Comparison of ENCODE assay signal across 21 cellular contexts in the genomic region with DNA sequence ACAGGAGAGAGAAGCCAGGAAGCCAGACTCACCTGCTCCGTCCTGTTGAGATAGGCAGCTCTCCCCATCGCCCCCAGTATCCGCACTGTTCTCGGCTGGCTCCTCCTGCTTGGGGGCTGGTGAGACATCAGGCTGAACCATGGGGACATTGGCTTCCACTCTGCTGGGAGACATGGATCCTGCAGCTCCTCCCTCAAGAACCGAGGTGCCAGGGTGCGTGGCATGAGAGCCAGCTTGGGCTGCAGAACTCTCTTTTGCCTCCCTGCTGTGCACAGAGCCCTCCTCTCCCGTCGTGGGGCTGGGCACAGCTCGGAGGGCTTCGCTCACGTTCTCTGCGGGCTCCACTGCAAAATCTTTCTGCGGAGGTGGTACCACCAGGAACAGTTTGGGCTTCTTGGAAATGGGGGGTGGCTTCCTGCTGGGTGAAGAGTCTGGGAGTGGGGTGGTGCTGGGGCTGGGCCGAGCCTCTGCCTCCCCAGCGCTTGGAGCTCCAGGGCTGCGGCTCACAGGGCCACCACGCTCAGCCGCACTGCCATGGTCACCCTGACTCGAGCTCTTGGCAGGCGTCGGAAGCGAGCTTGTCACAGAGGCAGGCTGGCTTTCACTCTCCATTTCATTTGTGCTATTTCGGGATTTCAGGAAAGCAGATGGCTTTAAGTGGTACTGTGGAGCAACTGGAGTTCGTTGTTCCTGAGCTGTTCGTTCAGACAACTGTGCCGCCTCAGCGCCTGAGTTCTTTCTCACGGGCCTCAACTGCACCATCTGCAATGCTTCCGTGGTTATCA. TPM values are rescaled to one million over a fixed set of nuclear protein-coding genes. Genes with fewer than 3 reads are reported as not detected.
DNase-seq lines count a peak whose midpoint lies in the region; ATAC-seq and TF ChIP-seq lines count a peak whose summit lies in the region.
"Had no signal": no experiment of that assay in that cellular context is flagged by ENCODE, and none has a peak within 500 bp of the region (broad histone marks: within the 10 kb centered on the region; RNA-seq: fewer than 3 reads in every experiment).

No MANE protein-coding gene starts in this region.

- peak; percentile 92 for DNase-seq in G401 (ENCODE audit: low spot score)
- peak; percentile 90 for DNase-seq in cerebellar cortex (ENCODE audit: low spot score)
- DNase-seq in right cardiac atrium, result peak; percentile 27 to 74 (median 71)
- peak; percentile 41 for DNase-seq in pons (ENCODE audit: low spot score)
- no peak for DNase-seq in HuH-7 (ENCODE audit: low spot score)
- DNase-seq in brain microvascular endothelial cell, result no peak
- DNase-seq in naive thymus-derived CD8-positive, alpha-beta T cell, result no peak
- DNase-seq: activated CD4-positive, alpha-beta T cell treated with anti-CD3 and anti-CD28 coated beads for 48 hours; activated CD8-positive, alpha-beta memory T cell treated with anti-CD3 and anti-CD28 coated beads, Interleukin-2, amount 50 U/mL, for 48 hours; activated naive CD4-positive, alpha-beta T cell treated with Interleukin-2 at 50 U/mL for 16 hours; endodermal cell; foreskin melanocyte; immature natural killer cell; NK-92 treated with Interleukin-12 subunit alpha and Interleukin-12 subunit beta, amount 100 ng/mL, for 24 hours; SIG-M5; spleen; uterus had no signal

- peak; percentile 68 to 75 for ATAC-seq in right cardiac atrium
- ATAC-seq in HG03571 (IDR thresholded peaks at IDR 0.05; ENCODE audit: unreplicated experiment), result no peak
- no peak for ATAC-seq in naive thymus-derived CD8-positive, alpha-beta T cell

- H3K27ac Mint-ChIP-seq in naive thymus-derived CD8-positive, alpha-beta T cell, result no peak overlapping the region
- H3K27ac Mint-ChIP-seq: stimulated activated memory B cell treated with anti-CD40 and anti-IgM and Interleukin-4, amounts not matched to agents 10 μg/mL and 1 μg/mL and 100 μg/mL, for 72 hours had no signal

- H3K36me3 ChIP-seq in brain microvascular endothelial cell (replicated peaks), result peaks cover 2% of the 10 kb centered on the region
- H3K36me3 ChIP-seq: uterus had no signal

- H3K4me3 Mint-ChIP-seq in naive thymus-derived CD8-positive, alpha-beta T cell, result no peak overlapping the region
- H3K4me3 Mint-ChIP-seq: endodermal cell; immature natural killer cell; mesothelial cell of epicardium; stimulated activated memory B cell treated with anti-CD40 and anti-IgM and Interleukin-4, amounts not matched to agents 10 μg/mL and 1 μg/mL and 100 μg/mL, for 72 hours had no signal

- POLR2A ChIA-PET in naive thymus-derived CD8-positive, alpha-beta T cell (lab: Charles Lee), result no interaction called here

- 72% methylated on average over 29 of the region's 29 CpGs for WGBS in right cardiac atrium

- peaks cover 1 to 8% (median 5%) of the 10 kb centered on the region in 5 donors for H3K27me3 Mint-ChIP-seq in naive thymus-derived CD8-positive, alpha-beta T cell

- H3K4me1 ChIP-seq in right cardiac atrium (ENCODE audit: control insufficient read depth, insufficient read depth, low read length), result no peaks in the 10 kb centered on the region
- H3K4me1 ChIP-seq: uterus had no signal

- H3K4me1 Mint-ChIP-seq in naive thymus-derived CD8-positive, alpha-beta T cell, result peaks cover 0 to 10% (median under 1%) of the 10 kb centered on the region in 4 donors
- H3K4me1 Mint-ChIP-seq: endodermal cell, immature natural killer cell had no signal

- H3K27ac ChIP-seq in right cardiac atrium (ENCODE audit: low read length) (peak overlapping the region; percentile 41), brain microvascular endothelial cell (no peak overlapping the region)
- H3K27ac ChIP-seq: uterus had no signal

- intact Hi-C loops in right cardiac atrium (cut with DNase I), result loop anchor here in 2 of 4 donors (5.0 kb wide), 2 partner anchors 77 to 82 kb away; no protein-coding TSS in a partner anchor

- H3K36me3 Mint-ChIP-seq in naive thymus-derived CD8-positive, alpha-beta T cell, result no peaks in the 10 kb centered on the region
- H3K36me3 Mint-ChIP-seq: immature natural killer cell; stimulated activated memory B cell treated with anti-CD40 and anti-IgM and Interleukin-4, amounts not matched to agents 10 μg/mL and 1 μg/mL and 100 μg/mL, for 72 hours had no signal

- no peaks in the 10 kb centered on the region for H3K9me3 ChIP-seq in right cardiac atrium (ENCODE audit: control insufficient read depth, low read length)
- H3K9me3 ChIP-seq: spleen, uterus had no signal

- H3K27me3 ChIP-seq in right cardiac atrium (ENCODE audit: control insufficient read depth, insufficient read depth), result no peaks in the 10 kb centered on the region
- H3K27me3 ChIP-seq in brain microvascular endothelial cell (replicated peaks), result no peaks in the 10 kb centered on the region
- H3K27me3 ChIP-seq: uterus had no signal

- no peak for TF ChIP-seq CTCF in brain microvascular endothelial cell (IDR thresholded peaks at IDR 0.05; ENCODE audit: low read depth, low read length, missing control alignments)

- no peaks in the 10 kb centered on the region for H3K9me3 Mint-ChIP-seq in naive thymus-derived CD8-positive, alpha-beta T cell
- H3K9me3 Mint-ChIP-seq: endodermal cell; immature natural killer cell; mesothelial cell of epicardium; stimulated activated memory B cell treated with anti-CD40 and anti-IgM and Interleukin-4, amounts not matched to agents 10 μg/mL and 1 μg/mL and 100 μg/mL, for 72 hours had no signal

- in situ Hi-C loops in G401 (cut with HindIII; ENCODE audit: low sequenced_read_pairs), result no loop called here
- in situ Hi-C loops in brain microvascular endothelial cell (cut with HindIII; ENCODE audit: low pct_ligation_motif_present, low sequenced_read_pairs), result no loop called here

- H3K4me3 ChIP-seq in right cardiac atrium (ENCODE audit: low read length) (no peak overlapping the region), brain microvascular endothelial cell (ENCODE audit: low read depth, low read length) (no peak overlapping the region)
- H3K4me3 ChIP-seq: uterus had no signal

RNA-seq across cellular contexts. Expression of gene HEBP2, which starts 26.5 kb away (rescaled TPM):
- total RNA-seq in G401 (2014; rRNA removed; shearing (Covaris generic)), result 18.1 and 44.1 TPM in 2 replicates
- 10 to 100 TPM; 74.7 to 91.6 (median 82.0) TPM for total RNA-seq in right cardiac atrium
- 39.5 TPM for polyA plus RNA-seq in right cardiac atrium
- 10 to 100 TPM; 49.3 to 50.2 TPM for total RNA-seq in naive thymus-derived CD8-positive, alpha-beta T cell
- polyA plus RNA-seq in naive thymus-derived CD8-positive, alpha-beta T cell, result 10 to 100 TPM; 26.2 to 30.9 (median 30.5) TPM

RNA-seq across cellular contexts. Expression of gene SMIM28, which starts 52.8 kb away (rescaled TPM):
- total RNA-seq in G401 (2014; rRNA removed; shearing (Covaris generic)), result not detected in 2 replicates
- total RNA-seq in right cardiac atrium, result not detected
- not detected for polyA plus RNA-seq in right cardiac atrium
- total RNA-seq in naive thymus-derived CD8-positive, alpha-beta T cell, result not detected
- polyA plus RNA-seq in naive thymus-derived CD8-positive, alpha-beta T cell, result not detected
- total RNA-seq: mesothelial cell of epicardium, osteocyte, spleen, uterus had no signal
- polyA plus RNA-seq: immature natural killer cell, spleen had no signal

Comparison
In these comparisons a context has a peak if more than half of its experiments do, and no peak if none do; other contexts are left out.
1. DNase-seq: peak in G401 (single experiment), cerebellar cortex (single experiment), right cardiac atrium (3 of 3) and pons (single experiment); none in HuH-7 (single experiment), brain microvascular endothelial cell (single experiment) and naive thymus-derived CD8-positive, alpha-beta T cell (0 of 10).
2. ATAC-seq: peak in right cardiac atrium (2 of 2); none in HG03571 (single experiment) and naive thymus-derived CD8-positive, alpha-beta T cell (0 of 2).